In the genomic region with DNA sequence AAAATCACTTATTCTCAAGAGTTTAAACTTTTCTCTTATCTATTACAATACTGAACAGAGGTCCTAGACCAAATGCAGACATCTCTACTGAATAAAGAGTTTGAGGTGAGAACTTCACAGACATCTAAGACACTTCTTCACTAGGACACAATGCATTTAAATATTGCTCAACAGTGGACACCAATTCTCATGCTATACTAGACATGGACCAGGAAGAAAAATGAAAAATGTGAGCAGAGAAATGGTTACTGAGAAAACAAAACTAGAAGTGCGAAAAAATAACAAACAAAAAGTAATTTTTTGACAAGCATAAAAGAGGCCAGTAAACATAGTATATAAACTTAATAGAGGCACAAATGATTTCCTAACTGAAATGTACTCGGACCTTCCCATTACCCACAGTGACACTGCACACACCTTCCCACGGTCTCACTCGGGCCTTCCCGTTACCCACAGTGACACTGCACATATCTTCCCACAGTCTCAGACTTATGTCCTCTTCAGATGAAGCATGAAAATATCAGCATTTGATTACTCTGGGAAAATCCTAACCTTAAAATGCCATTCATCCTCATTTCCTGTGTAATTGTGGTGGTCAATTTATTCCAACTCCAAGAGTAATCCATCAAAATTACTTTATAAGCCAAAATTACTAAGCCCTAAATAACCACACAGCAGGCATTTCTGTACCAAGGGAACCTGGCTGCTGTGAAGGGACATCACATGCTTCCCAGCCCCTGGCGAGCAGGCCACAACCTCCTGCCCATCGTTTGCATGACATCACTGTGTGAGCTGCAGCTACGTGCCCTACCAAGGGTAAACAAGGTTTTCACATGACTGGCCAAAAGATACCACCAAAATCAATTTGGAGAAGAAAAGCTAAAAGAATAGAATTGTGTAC, we compare ENCODE assay signal across 1 cellular context.
TF ChIP-seq lines count a peak whose summit lies in the region.

No MANE protein-coding gene starts in this region.

TF ChIP-seq in GM12878, 131 proteins besides CTCF, POLR2A, EP300 and RAD21 (continued from another document and continues in another):
- TF ChIP-seq, protein P1, sequence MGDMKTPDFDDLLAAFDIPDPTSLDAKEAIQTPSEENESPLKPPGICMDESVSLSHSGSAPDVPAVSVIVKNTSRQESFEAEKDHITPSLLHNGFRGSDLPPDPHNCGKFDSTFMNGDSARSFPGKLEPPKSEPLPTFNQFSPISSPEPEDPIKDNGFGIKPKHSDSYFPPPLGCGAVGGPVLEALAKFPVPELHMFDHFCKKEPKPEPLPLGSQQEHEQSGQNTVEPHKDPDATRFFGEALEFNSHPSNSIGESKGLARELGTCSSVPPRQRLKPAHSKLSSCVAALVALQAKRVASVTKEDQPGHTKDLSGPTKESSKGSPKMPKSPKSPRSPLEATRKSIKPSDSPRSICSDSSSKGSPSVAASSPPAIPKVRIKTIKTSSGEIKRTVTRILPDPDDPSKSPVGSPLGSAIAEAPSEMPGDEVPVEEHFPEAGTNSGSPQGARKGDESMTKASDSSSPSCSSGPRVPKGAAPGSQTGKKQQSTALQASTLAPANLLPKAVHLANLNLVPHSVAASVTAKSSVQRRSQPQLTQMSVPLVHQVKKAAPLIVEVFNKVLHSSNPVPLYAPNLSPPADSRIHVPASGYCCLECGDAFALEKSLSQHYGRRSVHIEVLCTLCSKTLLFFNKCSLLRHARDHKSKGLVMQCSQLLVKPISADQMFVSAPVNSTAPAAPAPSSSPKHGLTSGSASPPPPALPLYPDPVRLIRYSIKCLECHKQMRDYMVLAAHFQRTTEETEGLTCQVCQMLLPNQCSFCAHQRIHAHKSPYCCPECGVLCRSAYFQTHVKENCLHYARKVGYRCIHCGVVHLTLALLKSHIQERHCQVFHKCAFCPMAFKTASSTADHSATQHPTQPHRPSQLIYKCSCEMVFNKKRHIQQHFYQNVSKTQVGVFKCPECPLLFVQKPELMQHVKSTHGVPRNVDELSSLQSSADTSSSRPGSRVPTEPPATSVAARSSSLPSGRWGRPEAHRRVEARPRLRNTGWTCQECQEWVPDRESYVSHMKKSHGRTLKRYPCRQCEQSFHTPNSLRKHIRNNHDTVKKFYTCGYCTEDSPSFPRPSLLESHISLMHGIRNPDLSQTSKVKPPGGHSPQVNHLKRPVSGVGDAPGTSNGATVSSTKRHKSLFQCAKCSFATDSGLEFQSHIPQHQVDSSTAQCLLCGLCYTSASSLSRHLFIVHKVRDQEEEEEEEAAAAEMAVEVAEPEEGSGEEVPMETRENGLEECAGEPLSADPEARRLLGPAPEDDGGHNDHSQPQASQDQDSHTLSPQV (IDR thresholded peaks at IDR 0.05) = peak; percentile 39; the same call in 1 of the 2 replicates
- TF ChIP-seq, protein P2, sequence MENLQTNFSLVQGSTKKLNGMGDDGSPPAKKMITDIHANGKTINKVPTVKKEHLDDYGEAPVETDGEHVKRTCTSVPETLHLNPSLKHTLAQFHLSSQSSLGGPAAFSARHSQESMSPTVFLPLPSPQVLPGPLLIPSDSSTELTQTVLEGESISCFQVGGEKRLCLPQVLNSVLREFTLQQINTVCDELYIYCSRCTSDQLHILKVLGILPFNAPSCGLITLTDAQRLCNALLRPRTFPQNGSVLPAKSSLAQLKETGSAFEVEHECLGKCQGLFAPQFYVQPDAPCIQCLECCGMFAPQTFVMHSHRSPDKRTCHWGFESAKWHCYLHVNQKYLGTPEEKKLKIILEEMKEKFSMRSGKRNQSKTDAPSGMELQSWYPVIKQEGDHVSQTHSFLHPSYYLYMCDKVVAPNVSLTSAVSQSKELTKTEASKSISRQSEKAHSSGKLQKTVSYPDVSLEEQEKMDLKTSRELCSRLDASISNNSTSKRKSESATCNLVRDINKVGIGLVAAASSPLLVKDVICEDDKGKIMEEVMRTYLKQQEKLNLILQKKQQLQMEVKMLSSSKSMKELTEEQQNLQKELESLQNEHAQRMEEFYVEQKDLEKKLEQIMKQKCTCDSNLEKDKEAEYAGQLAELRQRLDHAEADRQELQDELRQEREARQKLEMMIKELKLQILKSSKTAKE (IDR thresholded peaks at IDR 0.05; ENCODE audit: low read depth, poor library complexity, severe bottlenecking) = no peak
- TF ChIP-seq RBBP5 (conservative IDR thresholded peaks at IDR 0.05) = no peak
- TF ChIP-seq ZNF24 (IDR thresholded peaks at IDR 0.05) = peak; percentile 87
- no peak for TF ChIP-seq ATF3 (IDR thresholded peaks at IDR 0.05; ENCODE audit: borderline replicate concordance, extremely low read depth, low read depth, low read length)
- TF ChIP-seq ZBTB40 (IDR thresholded peaks at IDR 0.05; ENCODE audit: borderline replicate concordance) = 0 out of 2 replicates have a peak, but pooled peaks have one; percentile 10
- no peak for TF ChIP-seq TCF3 (IDR thresholded peaks at IDR 0.05; ENCODE audit: borderline replicate concordance, insufficient read depth, low read depth, low read length)
- no peak for TF ChIP-seq E4F1 (IDR thresholded peaks at IDR 0.05; ENCODE audit: borderline replicate concordance, partially characterized antibody)
- no peak for TF ChIP-seq KAT2A (conservative IDR thresholded peaks at IDR 0.05; ENCODE audit: control insufficient read depth, low read depth, low read length)
- TF ChIP-seq, protein P3, sequence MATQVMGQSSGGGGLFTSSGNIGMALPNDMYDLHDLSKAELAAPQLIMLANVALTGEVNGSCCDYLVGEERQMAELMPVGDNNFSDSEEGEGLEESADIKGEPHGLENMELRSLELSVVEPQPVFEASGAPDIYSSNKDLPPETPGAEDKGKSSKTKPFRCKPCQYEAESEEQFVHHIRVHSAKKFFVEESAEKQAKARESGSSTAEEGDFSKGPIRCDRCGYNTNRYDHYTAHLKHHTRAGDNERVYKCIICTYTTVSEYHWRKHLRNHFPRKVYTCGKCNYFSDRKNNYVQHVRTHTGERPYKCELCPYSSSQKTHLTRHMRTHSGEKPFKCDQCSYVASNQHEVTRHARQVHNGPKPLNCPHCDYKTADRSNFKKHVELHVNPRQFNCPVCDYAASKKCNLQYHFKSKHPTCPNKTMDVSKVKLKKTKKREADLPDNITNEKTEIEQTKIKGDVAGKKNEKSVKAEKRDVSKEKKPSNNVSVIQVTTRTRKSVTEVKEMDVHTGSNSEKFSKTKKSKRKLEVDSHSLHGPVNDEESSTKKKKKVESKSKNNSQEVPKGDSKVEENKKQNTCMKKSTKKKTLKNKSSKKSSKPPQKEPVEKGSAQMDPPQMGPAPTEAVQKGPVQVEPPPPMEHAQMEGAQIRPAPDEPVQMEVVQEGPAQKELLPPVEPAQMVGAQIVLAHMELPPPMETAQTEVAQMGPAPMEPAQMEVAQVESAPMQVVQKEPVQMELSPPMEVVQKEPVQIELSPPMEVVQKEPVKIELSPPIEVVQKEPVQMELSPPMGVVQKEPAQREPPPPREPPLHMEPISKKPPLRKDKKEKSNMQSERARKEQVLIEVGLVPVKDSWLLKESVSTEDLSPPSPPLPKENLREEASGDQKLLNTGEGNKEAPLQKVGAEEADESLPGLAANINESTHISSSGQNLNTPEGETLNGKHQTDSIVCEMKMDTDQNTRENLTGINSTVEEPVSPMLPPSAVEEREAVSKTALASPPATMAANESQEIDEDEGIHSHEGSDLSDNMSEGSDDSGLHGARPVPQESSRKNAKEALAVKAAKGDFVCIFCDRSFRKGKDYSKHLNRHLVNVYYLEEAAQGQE (IDR thresholded peaks at IDR 0.05; ENCODE audit: low read depth, low read length) = no peak
- TF ChIP-seq, protein P4, sequence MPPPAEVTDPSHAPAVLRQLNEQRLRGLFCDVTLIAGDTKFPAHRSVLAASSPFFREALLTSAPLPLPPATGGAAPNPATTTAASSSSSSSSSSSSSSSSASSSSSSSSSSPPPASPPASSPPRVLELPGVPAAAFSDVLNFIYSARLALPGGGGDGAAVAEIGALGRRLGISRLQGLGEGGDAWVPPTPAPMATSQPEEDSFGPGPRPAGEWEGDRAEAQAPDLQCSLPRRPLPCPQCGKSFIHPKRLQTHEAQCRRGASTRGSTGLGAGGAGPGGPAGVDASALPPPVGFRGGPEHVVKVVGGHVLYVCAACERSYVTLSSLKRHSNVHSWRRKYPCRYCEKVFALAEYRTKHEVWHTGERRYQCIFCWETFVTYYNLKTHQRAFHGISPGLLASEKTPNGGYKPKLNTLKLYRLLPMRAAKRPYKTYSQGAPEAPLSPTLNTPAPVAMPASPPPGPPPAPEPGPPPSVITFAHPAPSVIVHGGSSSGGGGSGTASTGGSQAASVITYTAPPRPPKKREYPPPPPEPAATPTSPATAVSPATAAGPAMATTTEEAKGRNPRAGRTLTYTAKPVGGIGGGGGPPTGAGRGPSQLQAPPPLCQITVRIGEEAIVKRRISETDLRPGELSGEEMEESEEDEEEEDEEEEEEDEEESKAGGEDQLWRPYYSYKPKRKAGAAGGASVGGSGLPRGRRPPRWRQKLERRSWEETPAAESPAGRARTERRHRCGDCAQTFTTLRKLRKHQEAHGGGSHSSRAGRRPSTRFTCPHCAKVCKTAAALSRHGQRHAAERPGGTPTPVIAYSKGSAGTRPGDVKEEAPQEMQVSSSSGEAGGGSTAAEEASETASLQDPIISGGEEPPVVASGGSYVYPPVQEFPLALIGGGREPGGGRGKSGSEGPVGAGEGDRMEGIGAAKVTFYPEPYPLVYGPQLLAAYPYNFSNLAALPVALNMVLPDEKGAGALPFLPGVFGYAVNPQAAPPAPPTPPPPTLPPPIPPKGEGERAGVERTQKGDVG (CRISPR knock-in tag; IDR thresholded peaks at IDR 0.05) = no peak
- TF ChIP-seq EZH2 (IDR thresholded peaks at IDR 0.05; ENCODE audit: borderline replicate concordance, control insufficient read depth, low read depth, low read length) = no peak
- no peak for TF ChIP-seq YBX1 (IDR thresholded peaks at IDR 0.05)
- no peak for TF ChIP-seq KDM1A (IDR thresholded peaks at IDR 0.05; ENCODE audit: borderline replicate concordance)
- TF ChIP-seq SRF (IDR thresholded peaks at IDR 0.05; ENCODE audit: low read depth in 2 of 2, low read length in 2 of 2) = no peak
- TF ChIP-seq PKNOX1 (IDR thresholded peaks at IDR 0.05) = no peak
- TF ChIP-seq HCFC1 (IDR thresholded peaks at IDR 0.05; ENCODE audit: low read length) = no peak
- TF ChIP-seq RB1 (IDR thresholded peaks at IDR 0.05; ENCODE audit: borderline replicate concordance) = no peak
- peak; percentile 43; the same call in 1 of the 2 replicates for TF ChIP-seq CREB1 (IDR thresholded peaks at IDR 0.05; ENCODE audit: low read depth)
- TF ChIP-seq PBX3 (IDR thresholded peaks at IDR 0.05; ENCODE audit: insufficient replicate concordance, low read depth, low read length) = no peak
- TF ChIP-seq ZNF217 (IDR thresholded peaks at IDR 0.05) = no peak
- no peak for TF ChIP-seq SMAD5 (IDR thresholded peaks at IDR 0.05; ENCODE audit: low read depth)
